28 cellular contexts compared by ENCODE assay signal in genomic region chr1:12444329-12444841, GRCh38.
"Had no signal": no experiment of that assay in that cellular context is flagged by ENCODE, and none has a peak within 500 bp of the region (broad histone marks: within the 10 kb centered on the region; RNA-seq: fewer than 3 reads in every experiment).

No MANE protein-coding gene starts in this region.

- FAIRE-seq: frontal cortex, pancreas had no signal

- H3K9me3 Mint-ChIP-seq: activated CD4-positive, alpha-beta memory T cell treated with anti-CD3 and anti-CD28 coated beads for 36 hours; neural crest cell; stimulated activated effector memory CD8-positive, alpha-beta T cell treated with anti-CD3 and anti-CD28 coated beads, Interleukin-12 subunit alpha, Interleukin-12 subunit beta, amount 100 ng/mL, for 72 hours had no signal

- H3K4me3 Mint-ChIP-seq: activated CD4-positive, alpha-beta memory T cell treated with anti-CD3 and anti-CD28 coated beads for 36 hours; activated CD4-positive, alpha-beta T cell treated with anti-CD3 and anti-CD28 coated beads, Interleukin-2, amount 10 ng/mL, durations not matched to agents 24 days and 14 days; activated T-cell treated with anti-CD3 and anti-CD28 coated beads, Interleukin-2, amount 50 U/mL, for 72 hours; neural crest cell; stimulated activated effector memory CD8-positive, alpha-beta T cell treated with anti-CD3 and anti-CD28 coated beads, Interleukin-12 subunit alpha, Interleukin-12 subunit beta, amount 100 ng/mL, for 72 hours had no signal

- ATAC-seq: activated T-cell treated with anti-CD3 and anti-CD28 coated beads, Interleukin-2, amount 50 U/mL, for 72 hours; body of pancreas; left ventricle myocardium superior; pancreas; sciatic nerve; stimulated activated effector memory CD8-positive, alpha-beta T cell treated with anti-CD3 and anti-CD28 coated beads, Interleukin-12 subunit alpha, Interleukin-12 subunit beta, amount 100 ng/mL, for 72 hours had no signal

- H3K27ac Mint-ChIP-seq: activated CD4-positive, alpha-beta memory T cell treated with anti-CD3 and anti-CD28 coated beads for 36 hours; activated CD4-positive, alpha-beta T cell treated with anti-CD3 and anti-CD28 coated beads, Interleukin-2, amount 10 ng/mL, durations not matched to agents 24 days and 14 days; stimulated activated effector memory CD8-positive, alpha-beta T cell treated with anti-CD3 and anti-CD28 coated beads, Interleukin-12 subunit alpha, Interleukin-12 subunit beta, amount 100 ng/mL, for 72 hours had no signal

- H3K36me3 ChIP-seq: pancreas, prostate gland had no signal

- H3K9me3 ChIP-seq: body of pancreas, pancreas, prostate gland, stomach, tibial nerve had no signal

- DNase-seq: activated CD4-positive, alpha-beta memory T cell treated with anti-CD3 and anti-CD28 coated beads for 36 hours; activated CD4-positive, alpha-beta T cell treated with anti-CD3 and anti-CD28 coated beads, Interleukin-2, amount 10 ng/mL, durations not matched to agents 24 days and 14 days; activated CD4-positive, CD25-positive, alpha-beta regulatory T cell treated with anti-CD3 and anti-CD28 coated beads, Interleukin-2, amount 50 U/mL, for 72 hours; activated naive CD4-positive, alpha-beta T cell; activated T-cell treated with anti-CD3 and anti-CD28 coated beads for 4 hours; activated T-cell treated with anti-CD3 and anti-CD28 coated beads, Interleukin-2, amount 50 U/mL, for 72 hours; anterior cingulate cortex; body of pancreas; cerebellar nuclear complex; dorsolateral prefrontal cortex; effector memory CD4-positive, alpha-beta T cell; islet precursor cell; left ventricle myocardium superior; nucleus accumbens; pancreas; retina; stimulated activated CD4-positive, alpha-beta T cell treated with anti-CD3 and anti-CD28 coated beads, Interleukin-12 subunit alpha, Interleukin-12 subunit beta, amount 100 ng/mL, for 4 hours; stimulated activated CD4-positive, alpha-beta T cell treated with anti-CD3 and anti-CD28 coated beads, Interleukin-4, amount 100 ng/mL, for 1 hour; stomach; T-helper 2 cell had no signal

- H3K4me3 ChIP-seq: body of pancreas, coronary artery, dorsolateral prefrontal cortex, pancreas, prostate gland, skin epidermis, stomach, tibial nerve had no signal

- H3K27ac ChIP-seq: body of pancreas, dorsolateral prefrontal cortex, pancreas, prostate gland, skin epidermis, stomach had no signal

- H3K27me3 ChIP-seq: body of pancreas, dorsolateral prefrontal cortex, pancreas, stomach, tibial nerve had no signal
